ENCODE assay signal across 8 cellular contexts in the genomic region with DNA sequence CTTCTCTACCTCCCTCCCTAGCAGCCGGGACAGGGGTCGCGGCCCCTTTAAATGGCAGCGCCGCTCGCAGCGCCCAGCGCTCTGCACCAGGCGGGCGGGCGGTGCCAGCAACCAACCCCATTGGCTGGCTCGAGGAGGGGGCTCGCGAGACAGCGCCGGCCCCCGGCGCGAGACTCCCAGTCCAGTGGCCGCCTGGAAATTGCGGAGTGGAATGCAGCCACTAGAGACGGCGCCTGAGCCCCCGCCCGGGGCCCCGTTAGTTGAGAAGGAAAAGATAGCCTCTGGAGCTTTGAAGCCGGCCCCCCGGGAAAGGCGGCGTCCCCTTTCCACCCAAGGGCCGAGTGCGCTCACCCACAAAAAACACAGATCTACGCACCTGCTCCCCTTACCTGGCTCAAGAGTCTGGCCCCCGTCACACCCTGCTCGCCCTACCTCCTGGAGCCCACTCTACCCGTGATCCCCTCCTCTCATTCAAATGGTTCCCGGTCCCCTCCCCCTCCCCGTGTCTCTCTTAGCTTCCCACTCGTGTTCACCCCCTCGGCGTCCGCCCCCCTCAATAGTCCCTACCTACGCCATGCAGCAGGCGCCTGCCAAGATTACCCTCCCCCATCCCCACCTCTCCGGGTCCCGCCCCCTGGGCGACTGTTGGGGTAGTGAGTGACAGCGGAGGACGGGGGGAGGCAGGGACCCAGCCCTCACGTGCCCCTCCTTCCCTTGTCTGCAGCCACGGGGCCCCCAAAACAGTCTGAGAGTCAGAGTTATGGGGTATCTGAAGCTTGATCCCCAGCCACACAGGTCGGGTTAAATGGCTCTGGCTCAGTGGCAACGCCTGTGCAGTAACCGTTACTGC. TPM values are rescaled to one million over a fixed set of nuclear protein-coding genes. Genes with fewer than 3 reads are reported as not detected.
DNase-seq lines count a peak whose midpoint lies in the region; ATAC-seq and TF ChIP-seq lines count a peak whose summit lies in the region.

A gene (minus strand): TSS at position 49 of the 850 bp plus-strand sequence. CDS start 885 bp downstream, outside the sequence.

- intact Hi-C loops in PC-9 (cut with micrococcal nuclease; ENCODE audit: unreplicated experiment): loop anchor here (1.0 to 2.0 kb wide), 2 partner anchors 28 to 112 kb away; a partner anchor contains a TSS

- POLR2A ChIA-PET in PC-9 (lab: Charles Lee; ENCODE audit: unreplicated experiment): interaction anchor here (0.9 kb wide), 1 partner anchor 112 kb away, joined by 5 read pairs; a partner anchor contains a TSS

- DNase-seq in DMS53 (lab: John Stamatoyannopoulos, UW): peak; percentile 93
- DNase-seq in KG1 (lab: John Stamatoyannopoulos, UW): peak; percentile 17
- DNase-seq in PC-9: peak; percentile 72 to 87
- DNase-seq in activated T-cell treated with anti-CD3 and anti-CD28 coated beads, Interleukin-2, amount 50 U/mL, for 1 hour: peak; percentile 78
- no peak for DNase-seq in epithelial cell of proximal tubule (ENCODE audit: low read depth)
- peak; percentile 67 for DNase-seq in stimulated activated CD8-positive, alpha-beta memory T cell treated with anti-CD3 and anti-CD28 coated beads, Interleukin-4, amount 100 ng/mL, for 24 hours (ENCODE audit: low read depth)

- peak; percentile 81 for ATAC-seq in GM21723 (IDR thresholded peaks at IDR 0.05; ENCODE audit: unreplicated experiment)

- CTCF ChIA-PET in PC-9 (lab: Charles Lee): interaction anchor here (0.6 kb wide), 3 partner anchors 59 to 1814 kb away, joined by 3 to 4 read pairs (median 3); a partner anchor contains a TSS

- H3K27me3 ChIP-seq in PC-9 (ENCODE audit: insufficient read depth, low read depth) (no peaks in the 10 kb centered on the region), mucosa of rectum (ENCODE audit: control insufficient read depth in 2 of 2, insufficient read depth in 2 of 2, low read length in 2 of 2) (no peaks in the 10 kb centered on the region)

- no peaks in the 10 kb centered on the region for H3K9me2 ChIP-seq in PC-9 (ENCODE audit: insufficient read depth)

- H3K36me3 ChIP-seq in PC-9 (ENCODE audit: low read depth) (no peaks in the 10 kb centered on the region), mucosa of rectum (ENCODE audit: control insufficient read depth in 2 of 2, insufficient read depth in 2 of 2, low read length in 2 of 2) (peaks cover 0 to 3% of the 10 kb centered on the region in 2 donors)

- peaks cover 8% of the 10 kb centered on the region; the same call in 1 of the 2 replicates for H3F3A ChIP-seq in PC-9 (ENCODE audit: insufficient read depth, low read depth)

- H3K4me1 ChIP-seq in PC-9 (replicated peaks; ENCODE audit: insufficient read depth) (peaks cover 12% of the 10 kb centered on the region), mucosa of rectum (ENCODE audit: control insufficient read depth in 2 of 2, insufficient read depth in 2 of 2, low read length in 2 of 2) (peaks cover 5% of the 10 kb centered on the region in 2 donors)

- H4K20me1 ChIP-seq in PC-9 (ENCODE audit: insufficient read depth): no peaks in the 10 kb centered on the region

- no TSS peak for BruUV-seq in PC-9 (replicated peaks; lab: Mats Ljungman, UMichigan)

- peak within 1 kb of the TSS; percentile 93 for H2AFZ ChIP-seq in PC-9

- H3K4me2 ChIP-seq in PC-9: peak within 1 kb of the TSS; percentile 83

- H3K4me3 ChIP-seq in PC-9 (peak within 1 kb of the TSS; percentile 87), epithelial cell of proximal tubule (ENCODE audit: low read depth, low read length) (peak within 1 kb of the TSS; percentile 87), mucosa of rectum (ENCODE audit: low read length in 2 of 2) (peak within 1 kb of the TSS; percentile 70 to 80)

- no peak for TF ChIP-seq CTCF in PC-9 (conservative IDR thresholded peaks at IDR 0.05)
- no peak for TF ChIP-seq CTCF in epithelial cell of proximal tubule (conservative IDR thresholded peaks at IDR 0.05; ENCODE audit: low read depth, low read length)

- H3K27ac ChIP-seq in PC-9 (no peak within 1 kb of the TSS), mucosa of rectum (ENCODE audit: low read depth in 2 of 2, low read length in 2 of 2) (peak within 1 kb of the TSS; percentile 60 to 79)

- peaks cover 10% of the 10 kb centered on the region; the same call in 1 of the 2 replicates for H3K79me2 ChIP-seq in PC-9 (ENCODE audit: low read depth)

- H3K9ac ChIP-seq in mucosa of rectum (ENCODE audit: low read depth in 1 of 2, low read length in 2 of 2): peak within 1 kb of the TSS; percentile 65 to 69

- H3K9me3 ChIP-seq in PC-9 (ENCODE audit: insufficient read depth, low read depth) (no peaks in the 10 kb centered on the region), mucosa of rectum (ENCODE audit: control insufficient read depth in 2 of 2, low read length in 2 of 2) (no peaks in the 10 kb centered on the region)

RNA-seq across cellular contexts. Expression of the gene that starts here (rescaled TPM):
- total RNA-seq in PC-9 (2021) (45.3 and 45.7 TPM in 2 replicates), epithelial cell of proximal tubule (13.8 and 14.6 TPM in 2 replicates)
